In the genomic region with DNA sequence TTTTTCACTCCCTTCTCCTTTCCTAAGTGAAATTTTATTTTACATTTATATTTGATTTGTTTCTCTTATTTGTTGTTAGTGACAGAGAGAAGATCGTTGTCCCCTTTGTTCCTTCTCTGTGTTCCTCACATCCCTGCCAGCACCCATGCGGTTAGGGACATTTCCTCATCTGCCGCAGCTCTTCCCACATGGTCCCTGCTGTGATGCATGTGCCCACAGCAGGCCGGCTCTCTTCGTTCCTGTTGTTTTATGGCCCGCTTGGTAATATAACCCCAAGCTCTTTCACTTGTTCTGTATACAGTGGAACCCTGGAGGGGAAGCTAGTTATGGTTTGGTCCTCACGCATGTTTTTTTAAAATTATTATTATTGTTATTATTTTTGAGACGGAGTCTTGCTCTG, we compare ENCODE assay signal across 10 cellular contexts.
"Had no signal": no experiment of that assay in that cellular context is flagged by ENCODE, and none has a peak within 500 bp of the region (broad histone marks: within the 10 kb centered on the region; RNA-seq: fewer than 3 reads in every experiment).

No MANE protein-coding gene starts in this region.

- H3K9me3 ChIP-seq: breast epithelium, esophagus squamous epithelium had no signal

- H3K4me3 Mint-ChIP-seq: activated CD4-positive, alpha-beta memory T cell treated with anti-CD3 and anti-CD28 coated beads for 36 hours; activated naive CD8-positive, alpha-beta T cell treated with anti-CD3 and anti-CD28 coated beads for 36 hours; activated T-cell treated with anti-CD3 and anti-CD28 coated beads, Interleukin-2, amount 50 U/mL, for 4 hours; T-helper 2 cell treated with Interferon-gamma antibody and Interleukin-4, amounts not matched to agents 5 μg/mL and 100 μg/mL, for 36 hours had no signal

- H3K27ac Mint-ChIP-seq: activated CD4-positive, alpha-beta memory T cell treated with anti-CD3 and anti-CD28 coated beads for 36 hours; activated naive CD8-positive, alpha-beta T cell treated with anti-CD3 and anti-CD28 coated beads for 36 hours; T-helper 2 cell treated with Interferon-gamma antibody and Interleukin-4, amounts not matched to agents 5 μg/mL and 100 μg/mL, for 36 hours had no signal

- H3K4me3 ChIP-seq: breast epithelium, esophagus squamous epithelium, skin epidermis had no signal

- H3K27me3 ChIP-seq: breast epithelium, esophagus squamous epithelium, foreskin keratinocyte had no signal

- H3K27me3 Mint-ChIP-seq: activated CD4-positive, alpha-beta memory T cell treated with anti-CD3 and anti-CD28 coated beads for 36 hours; activated naive CD8-positive, alpha-beta T cell treated with anti-CD3 and anti-CD28 coated beads for 36 hours had no signal

- H3K36me3 ChIP-seq: breast epithelium, esophagus squamous epithelium had no signal

- H3K27ac ChIP-seq: breast epithelium, esophagus squamous epithelium, foreskin keratinocyte, skin epidermis had no signal

- ATAC-seq: activated T-cell treated with anti-CD3 and anti-CD28 coated beads, Interleukin-2, amount 50 U/mL, for 4 hours; foreskin keratinocyte had no signal

- H3K4me1 ChIP-seq: breast epithelium, foreskin keratinocyte had no signal

- DNase-seq: activated CD4-positive, alpha-beta memory T cell treated with anti-CD3 and anti-CD28 coated beads for 36 hours; activated CD4-positive, alpha-beta T cell treated with anti-CD3 and anti-CD28 coated beads for 1 hour; activated effector memory CD4-positive, alpha-beta T cell treated with anti-CD3 and anti-CD28 coated beads, Interleukin-2, amount 50 U/mL, for 16 hours; activated naive CD8-positive, alpha-beta T cell treated with anti-CD3 and anti-CD28 coated beads for 36 hours; activated T-cell treated with anti-CD3 and anti-CD28 coated beads, Interleukin-2, amount 50 U/mL, for 4 hours; esophagus squamous epithelium; foreskin keratinocyte had no signal

- H3K9me3 Mint-ChIP-seq: activated CD4-positive, alpha-beta memory T cell treated with anti-CD3 and anti-CD28 coated beads for 36 hours; activated naive CD8-positive, alpha-beta T cell treated with anti-CD3 and anti-CD28 coated beads for 36 hours; activated T-cell treated with anti-CD3 and anti-CD28 coated beads, Interleukin-2, amount 50 U/mL, for 4 hours; T-helper 2 cell treated with Interferon-gamma antibody and Interleukin-4, amounts not matched to agents 5 μg/mL and 100 μg/mL, for 36 hours had no signal
